Comparison of ENCODE assay signal across 1 cellular context in genomic region chr16:30761928-30762902, GRCh38.
TF ChIP-seq lines count a peak whose summit lies in the region.

TSS of gene CFAP119 (minus strand) at chr16:30762062. CDS start at chr16:30761748, 314 bp downstream.
TSS of gene RNF40 (plus strand) at chr16:30762322. CDS start at chr16:30762546, 224 bp downstream.

TF ChIP-seq in K562, 482 proteins besides CTCF, POLR2A, EP300 and RAD21 (continued from another document and continues in another):
- TF ChIP-seq, protein P1, sequence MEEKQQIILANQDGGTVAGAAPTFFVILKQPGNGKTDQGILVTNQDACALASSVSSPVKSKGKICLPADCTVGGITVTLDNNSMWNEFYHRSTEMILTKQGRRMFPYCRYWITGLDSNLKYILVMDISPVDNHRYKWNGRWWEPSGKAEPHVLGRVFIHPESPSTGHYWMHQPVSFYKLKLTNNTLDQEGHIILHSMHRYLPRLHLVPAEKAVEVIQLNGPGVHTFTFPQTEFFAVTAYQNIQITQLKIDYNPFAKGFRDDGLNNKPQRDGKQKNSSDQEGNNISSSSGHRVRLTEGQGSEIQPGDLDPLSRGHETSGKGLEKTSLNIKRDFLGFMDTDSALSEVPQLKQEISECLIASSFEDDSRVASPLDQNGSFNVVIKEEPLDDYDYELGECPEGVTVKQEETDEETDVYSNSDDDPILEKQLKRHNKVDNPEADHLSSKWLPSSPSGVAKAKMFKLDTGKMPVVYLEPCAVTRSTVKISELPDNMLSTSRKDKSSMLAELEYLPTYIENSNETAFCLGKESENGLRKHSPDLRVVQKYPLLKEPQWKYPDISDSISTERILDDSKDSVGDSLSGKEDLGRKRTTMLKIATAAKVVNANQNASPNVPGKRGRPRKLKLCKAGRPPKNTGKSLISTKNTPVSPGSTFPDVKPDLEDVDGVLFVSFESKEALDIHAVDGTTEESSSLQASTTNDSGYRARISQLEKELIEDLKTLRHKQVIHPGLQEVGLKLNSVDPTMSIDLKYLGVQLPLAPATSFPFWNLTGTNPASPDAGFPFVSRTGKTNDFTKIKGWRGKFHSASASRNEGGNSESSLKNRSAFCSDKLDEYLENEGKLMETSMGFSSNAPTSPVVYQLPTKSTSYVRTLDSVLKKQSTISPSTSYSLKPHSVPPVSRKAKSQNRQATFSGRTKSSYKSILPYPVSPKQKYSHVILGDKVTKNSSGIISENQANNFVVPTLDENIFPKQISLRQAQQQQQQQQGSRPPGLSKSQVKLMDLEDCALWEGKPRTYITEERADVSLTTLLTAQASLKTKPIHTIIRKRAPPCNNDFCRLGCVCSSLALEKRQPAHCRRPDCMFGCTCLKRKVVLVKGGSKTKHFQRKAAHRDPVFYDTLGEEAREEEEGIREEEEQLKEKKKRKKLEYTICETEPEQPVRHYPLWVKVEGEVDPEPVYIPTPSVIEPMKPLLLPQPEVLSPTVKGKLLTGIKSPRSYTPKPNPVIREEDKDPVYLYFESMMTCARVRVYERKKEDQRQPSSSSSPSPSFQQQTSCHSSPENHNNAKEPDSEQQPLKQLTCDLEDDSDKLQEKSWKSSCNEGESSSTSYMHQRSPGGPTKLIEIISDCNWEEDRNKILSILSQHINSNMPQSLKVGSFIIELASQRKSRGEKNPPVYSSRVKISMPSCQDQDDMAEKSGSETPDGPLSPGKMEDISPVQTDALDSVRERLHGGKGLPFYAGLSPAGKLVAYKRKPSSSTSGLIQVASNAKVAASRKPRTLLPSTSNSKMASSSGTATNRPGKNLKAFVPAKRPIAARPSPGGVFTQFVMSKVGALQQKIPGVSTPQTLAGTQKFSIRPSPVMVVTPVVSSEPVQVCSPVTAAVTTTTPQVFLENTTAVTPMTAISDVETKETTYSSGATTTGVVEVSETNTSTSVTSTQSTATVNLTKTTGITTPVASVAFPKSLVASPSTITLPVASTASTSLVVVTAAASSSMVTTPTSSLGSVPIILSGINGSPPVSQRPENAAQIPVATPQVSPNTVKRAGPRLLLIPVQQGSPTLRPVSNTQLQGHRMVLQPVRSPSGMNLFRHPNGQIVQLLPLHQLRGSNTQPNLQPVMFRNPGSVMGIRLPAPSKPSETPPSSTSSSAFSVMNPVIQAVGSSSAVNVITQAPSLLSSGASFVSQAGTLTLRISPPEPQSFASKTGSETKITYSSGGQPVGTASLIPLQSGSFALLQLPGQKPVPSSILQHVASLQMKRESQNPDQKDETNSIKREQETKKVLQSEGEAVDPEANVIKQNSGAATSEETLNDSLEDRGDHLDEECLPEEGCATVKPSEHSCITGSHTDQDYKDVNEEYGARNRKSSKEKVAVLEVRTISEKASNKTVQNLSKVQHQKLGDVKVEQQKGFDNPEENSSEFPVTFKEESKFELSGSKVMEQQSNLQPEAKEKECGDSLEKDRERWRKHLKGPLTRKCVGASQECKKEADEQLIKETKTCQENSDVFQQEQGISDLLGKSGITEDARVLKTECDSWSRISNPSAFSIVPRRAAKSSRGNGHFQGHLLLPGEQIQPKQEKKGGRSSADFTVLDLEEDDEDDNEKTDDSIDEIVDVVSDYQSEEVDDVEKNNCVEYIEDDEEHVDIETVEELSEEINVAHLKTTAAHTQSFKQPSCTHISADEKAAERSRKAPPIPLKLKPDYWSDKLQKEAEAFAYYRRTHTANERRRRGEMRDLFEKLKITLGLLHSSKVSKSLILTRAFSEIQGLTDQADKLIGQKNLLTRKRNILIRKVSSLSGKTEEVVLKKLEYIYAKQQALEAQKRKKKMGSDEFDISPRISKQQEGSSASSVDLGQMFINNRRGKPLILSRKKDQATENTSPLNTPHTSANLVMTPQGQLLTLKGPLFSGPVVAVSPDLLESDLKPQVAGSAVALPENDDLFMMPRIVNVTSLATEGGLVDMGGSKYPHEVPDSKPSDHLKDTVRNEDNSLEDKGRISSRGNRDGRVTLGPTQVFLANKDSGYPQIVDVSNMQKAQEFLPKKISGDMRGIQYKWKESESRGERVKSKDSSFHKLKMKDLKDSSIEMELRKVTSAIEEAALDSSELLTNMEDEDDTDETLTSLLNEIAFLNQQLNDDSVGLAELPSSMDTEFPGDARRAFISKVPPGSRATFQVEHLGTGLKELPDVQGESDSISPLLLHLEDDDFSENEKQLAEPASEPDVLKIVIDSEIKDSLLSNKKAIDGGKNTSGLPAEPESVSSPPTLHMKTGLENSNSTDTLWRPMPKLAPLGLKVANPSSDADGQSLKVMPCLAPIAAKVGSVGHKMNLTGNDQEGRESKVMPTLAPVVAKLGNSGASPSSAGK (IDR thresholded peaks at IDR 0.05), result no peak
- TF ChIP-seq POLR2G (IDR thresholded peaks at IDR 0.05; ENCODE audit: low read depth, low read length) (peak; percentile 85), RNF2 (IDR thresholded peaks at IDR 0.05) (no peak), ZNF274 (IDR thresholded peaks at IDR 0.05; ENCODE audit: borderline replicate concordance, low read depth, low read length) (no peak), U2AF1 (optimal IDR thresholded peaks at IDR 0.05; ENCODE audit: low read depth, low read length) (no peak), ELF4 (CRISPR knock-in tag; IDR thresholded peaks at IDR 0.05) (no peak), BDP1 (IDR thresholded peaks at IDR 0.05; ENCODE audit: insufficient read depth, insufficient read length) (no peak), NONO (IDR thresholded peaks at IDR 0.05; ENCODE audit: low read depth in 2 of 2, low read length in 1 of 2) (peak in 1 of 2 experiments; percentile 11; a peak in 1 of 4 replicates), THRB (CRISPR knock-in tag; conservative IDR thresholded peaks at IDR 0.05) (no peak), LARP7 (IDR thresholded peaks at IDR 0.05) (no peak), FOXK1 (CRISPR knock-in tag; IDR thresholded peaks at IDR 0.05; ENCODE audit: borderline replicate concordance) (0 out of 2 replicates have a peak, but pooled peaks have one; percentile 12), HNRNPK (IDR thresholded peaks at IDR 0.05; ENCODE audit: low read depth, low read length, poor library complexity, severe bottlenecking) (no peak), KAT7 (CRISPR knock-in tag; IDR thresholded peaks at IDR 0.05; ENCODE audit: borderline replicate concordance) (no peak), SPI1 (IDR thresholded peaks at IDR 0.05; ENCODE audit: borderline replicate concordance, low read depth, low read length) (peak; percentile 68; the same call in 1 of the 2 replicates), ZNF280B (CRISPR knock-in tag; IDR thresholded peaks at IDR 0.05) (no peak), KDM5B (IDR thresholded peaks at IDR 0.05; ENCODE audit: insufficient replicate concordance, low read depth, low read length) (peak; percentile 87), DPF2 (IDR thresholded peaks at IDR 0.05) (no peak), HNRNPLL (IDR thresholded peaks at IDR 0.05; ENCODE audit: low read depth, low read length, poor library complexity, severe bottlenecking) (peak; percentile 47), ZNF133 (CRISPR knock-in tag; IDR thresholded peaks at IDR 0.05) (no peak), IRF9 (tag; IDR thresholded peaks at IDR 0.05) (no peak), ZNF436 (CRISPR knock-in tag; IDR thresholded peaks at IDR 0.05) (no peak), HLTF (IDR thresholded peaks at IDR 0.05) (no peak), ZNF318 (IDR thresholded peaks at IDR 0.05; ENCODE audit: borderline replicate concordance in 1 of 2, low read depth in 1 of 2) (no peak), MAX (CRISPR knock-in tag; IDR thresholded peaks at IDR 0.05) (peak; percentile 40)
- TF ChIP-seq, protein P2, sequence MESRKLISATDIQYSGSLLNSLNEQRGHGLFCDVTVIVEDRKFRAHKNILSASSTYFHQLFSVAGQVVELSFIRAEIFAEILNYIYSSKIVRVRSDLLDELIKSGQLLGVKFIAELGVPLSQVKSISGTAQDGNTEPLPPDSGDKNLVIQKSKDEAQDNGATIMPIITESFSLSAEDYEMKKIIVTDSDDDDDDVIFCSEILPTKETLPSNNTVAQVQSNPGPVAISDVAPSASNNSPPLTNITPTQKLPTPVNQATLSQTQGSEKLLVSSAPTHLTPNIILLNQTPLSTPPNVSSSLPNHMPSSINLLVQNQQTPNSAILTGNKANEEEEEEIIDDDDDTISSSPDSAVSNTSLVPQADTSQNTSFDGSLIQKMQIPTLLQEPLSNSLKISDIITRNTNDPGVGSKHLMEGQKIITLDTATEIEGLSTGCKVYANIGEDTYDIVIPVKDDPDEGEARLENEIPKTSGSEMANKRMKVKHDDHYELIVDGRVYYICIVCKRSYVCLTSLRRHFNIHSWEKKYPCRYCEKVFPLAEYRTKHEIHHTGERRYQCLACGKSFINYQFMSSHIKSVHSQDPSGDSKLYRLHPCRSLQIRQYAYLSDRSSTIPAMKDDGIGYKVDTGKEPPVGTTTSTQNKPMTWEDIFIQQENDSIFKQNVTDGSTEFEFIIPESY (CRISPR knock-in tag; IDR thresholded peaks at IDR 0.05), result no peak
